In the genomic region with DNA sequence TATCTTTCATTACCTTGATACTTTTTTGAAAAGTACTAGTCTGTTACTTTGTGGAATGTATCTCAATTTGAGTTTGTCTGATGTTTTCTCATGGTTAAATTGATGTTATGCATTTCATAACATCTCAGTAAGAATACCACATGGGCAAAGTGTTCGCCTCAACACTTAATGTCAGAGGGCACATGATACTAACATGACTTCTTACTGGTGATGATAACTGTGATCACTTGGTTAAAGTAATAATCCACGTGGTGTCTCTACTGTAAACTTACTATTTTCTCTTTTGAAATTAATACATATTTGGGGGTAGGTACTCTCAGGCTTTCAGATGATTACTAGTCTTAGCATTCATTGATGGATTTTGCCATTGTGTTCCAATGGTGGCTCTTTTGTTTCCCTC, we compare ENCODE assay signal across 1 cellular context.
TF ChIP-seq lines count a peak whose summit lies in the region.

No MANE protein-coding gene starts in this region.

TF ChIP-seq in K562, 482 proteins besides CTCF, POLR2A, EP300 and RAD21 (continued from another document):
- no peak for TF ChIP-seq ZBTB40 (IDR thresholded peaks at IDR 0.05)
- TF ChIP-seq ZBTB40 (CRISPR knock-in tag; IDR thresholded peaks at IDR 0.05): no peak
- TF ChIP-seq, protein P1, sequence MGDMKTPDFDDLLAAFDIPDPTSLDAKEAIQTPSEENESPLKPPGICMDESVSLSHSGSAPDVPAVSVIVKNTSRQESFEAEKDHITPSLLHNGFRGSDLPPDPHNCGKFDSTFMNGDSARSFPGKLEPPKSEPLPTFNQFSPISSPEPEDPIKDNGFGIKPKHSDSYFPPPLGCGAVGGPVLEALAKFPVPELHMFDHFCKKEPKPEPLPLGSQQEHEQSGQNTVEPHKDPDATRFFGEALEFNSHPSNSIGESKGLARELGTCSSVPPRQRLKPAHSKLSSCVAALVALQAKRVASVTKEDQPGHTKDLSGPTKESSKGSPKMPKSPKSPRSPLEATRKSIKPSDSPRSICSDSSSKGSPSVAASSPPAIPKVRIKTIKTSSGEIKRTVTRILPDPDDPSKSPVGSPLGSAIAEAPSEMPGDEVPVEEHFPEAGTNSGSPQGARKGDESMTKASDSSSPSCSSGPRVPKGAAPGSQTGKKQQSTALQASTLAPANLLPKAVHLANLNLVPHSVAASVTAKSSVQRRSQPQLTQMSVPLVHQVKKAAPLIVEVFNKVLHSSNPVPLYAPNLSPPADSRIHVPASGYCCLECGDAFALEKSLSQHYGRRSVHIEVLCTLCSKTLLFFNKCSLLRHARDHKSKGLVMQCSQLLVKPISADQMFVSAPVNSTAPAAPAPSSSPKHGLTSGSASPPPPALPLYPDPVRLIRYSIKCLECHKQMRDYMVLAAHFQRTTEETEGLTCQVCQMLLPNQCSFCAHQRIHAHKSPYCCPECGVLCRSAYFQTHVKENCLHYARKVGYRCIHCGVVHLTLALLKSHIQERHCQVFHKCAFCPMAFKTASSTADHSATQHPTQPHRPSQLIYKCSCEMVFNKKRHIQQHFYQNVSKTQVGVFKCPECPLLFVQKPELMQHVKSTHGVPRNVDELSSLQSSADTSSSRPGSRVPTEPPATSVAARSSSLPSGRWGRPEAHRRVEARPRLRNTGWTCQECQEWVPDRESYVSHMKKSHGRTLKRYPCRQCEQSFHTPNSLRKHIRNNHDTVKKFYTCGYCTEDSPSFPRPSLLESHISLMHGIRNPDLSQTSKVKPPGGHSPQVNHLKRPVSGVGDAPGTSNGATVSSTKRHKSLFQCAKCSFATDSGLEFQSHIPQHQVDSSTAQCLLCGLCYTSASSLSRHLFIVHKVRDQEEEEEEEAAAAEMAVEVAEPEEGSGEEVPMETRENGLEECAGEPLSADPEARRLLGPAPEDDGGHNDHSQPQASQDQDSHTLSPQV (IDR thresholded peaks at IDR 0.05): peak; percentile 46
- no peak for TF ChIP-seq BDP1 (IDR thresholded peaks at IDR 0.05; ENCODE audit: insufficient read depth, insufficient read length)
- TF ChIP-seq ZNF23 (CRISPR knock-in tag; IDR thresholded peaks at IDR 0.05): no peak
TF ChIP-seq in K562: peak in this region for 10.
